ENCODE assay signal across 19 cellular contexts in the genomic region with DNA sequence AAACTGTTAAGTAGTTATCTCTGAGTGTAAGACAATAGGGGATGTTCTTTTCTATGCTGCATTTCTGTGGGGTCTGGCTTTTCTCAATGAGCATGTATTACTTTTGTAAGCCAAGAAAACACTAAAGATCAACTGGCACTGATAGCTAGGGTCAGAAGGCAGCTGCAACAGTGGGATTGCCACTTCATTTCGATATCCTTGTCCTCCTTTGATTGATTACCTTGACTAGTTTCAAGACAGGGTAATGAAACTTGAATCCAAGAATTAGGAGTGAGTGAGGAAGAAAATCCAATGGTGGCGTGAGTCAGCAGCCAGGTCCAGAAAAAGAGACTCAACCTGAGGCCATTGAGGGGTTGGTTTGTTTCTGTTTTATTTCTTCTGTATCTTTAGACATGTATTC. TPM values are rescaled to one million over a fixed set of nuclear protein-coding genes. Genes with fewer than 3 reads are reported as not detected.
DNase-seq lines count a peak whose midpoint lies in the region; ATAC-seq, FAIRE-seq and TF ChIP-seq lines count a peak whose summit lies in the region.
"Had no signal": no experiment of that assay in that cellular context is flagged by ENCODE, and none has a peak within 500 bp of the region (broad histone marks: within the 10 kb centered on the region; RNA-seq: fewer than 3 reads in every experiment).

No MANE protein-coding gene starts in this region.

- H3K4me2 ChIP-seq in K562 (ENCODE audit: insufficient read depth, low read length) = no peak overlapping the region
- H3K4me2 ChIP-seq: A549 had no signal

- H2AFZ ChIP-seq in K562 (ENCODE audit: low read depth, low read length) = peak overlapping the region; percentile 49

- no peaks in the 10 kb centered on the region for H3K9me3 Mint-ChIP-seq in progenitor cell of endocrine pancreas (ENCODE audit: low read depth)
- H3K9me3 Mint-ChIP-seq: CD8-positive, alpha-beta memory T cell had no signal

- H3K27ac ChIP-seq in K562 (ENCODE audit: extremely low read depth, low read depth, low read length) (no peak overlapping the region), caudate nucleus (ENCODE audit: low read depth, low read length) (peak overlapping the region; percentile 53), layer of hippocampus (ENCODE audit: low read depth, low read length) (peak overlapping the region; percentile 63), uterus (no peak overlapping the region)
- H3K27ac ChIP-seq: A549, HL-60 had no signal

- peaks cover 4% of the 10 kb centered on the region for H3K27me3 Mint-ChIP-seq in progenitor cell of endocrine pancreas

- no peak for TF ChIP-seq EP300 in K562 (IDR thresholded peaks at IDR 0.05; ENCODE audit: low read length)

- H3K4me1 Mint-ChIP-seq in progenitor cell of endocrine pancreas (ENCODE audit: low read depth) = peaks cover 9% of the 10 kb centered on the region

- no peaks in the 10 kb centered on the region for H3K79me2 ChIP-seq in K562 (ENCODE audit: control insufficient read depth, insufficient read depth, low read length)

- POLR2A ChIA-PET in K562 (lab: Yijun Ruan, JAX) = no interaction called here

- H3K4me1 ChIP-seq in K562 (replicated peaks in 1 of 2; ENCODE audit: control insufficient read depth in 2 of 2, insufficient read depth in 2 of 2, low read length in 2 of 2) (peaks cover 22 to 28% of the 10 kb centered on the region in 2 experiments), uterus (peaks cover 0 to 3% of the 10 kb centered on the region in 2 donors)
- H3K4me1 ChIP-seq: A549 had no signal

- H3K9ac ChIP-seq in K562 (ENCODE audit: insufficient read depth in 1 of 2, low read depth in 2 of 2, low read length in 2 of 2) = no peak overlapping the region

- H3K9me3 ChIP-seq in K562 (replicated peaks; ENCODE audit: control insufficient read depth, insufficient read depth, low read depth, low read length) = no peaks in the 10 kb centered on the region
- H3K9me3 ChIP-seq in uterus = no peaks in the 10 kb centered on the region
- H3K9me3 ChIP-seq: A549, BE2C, Caco-2, HAP-1 had no signal

- peak overlapping the region; percentile 37 for H3K27ac Mint-ChIP-seq in progenitor cell of endocrine pancreas
- H3K27ac Mint-ChIP-seq: CD8-positive, alpha-beta memory T cell had no signal

- no peak for TF ChIP-seq RAD21 in K562 (CRISPR knock-in tag; conservative IDR thresholded peaks at IDR 0.05 in 1 of 2, IDR thresholded peaks at IDR 0.05 in 1 of 2)

- WGBS in K562 (ENCODE audit: insufficient coverage, low coverage, missing lambda C conversion rate) = 52% methylated on average over 2 of the region's 2 CpGs

- ATAC-seq in K562 (no peak), GM18498 (IDR thresholded peaks at IDR 0.05; ENCODE audit: unreplicated experiment) (no peak)
- ATAC-seq: A549 had no signal

- H3K4me3 ChIP-seq in K562 (no peak overlapping the region), uterus (no peak overlapping the region)
- H3K4me3 ChIP-seq: A549, HAP-1 had no signal

- no peak for TF ChIP-seq CTCF in K562 (IDR thresholded peaks at IDR 0.05 in 2 of 3, conservative IDR thresholded peaks at IDR 0.05 in 1 of 3; ENCODE audit: insufficient read depth in 2 of 3, low read depth in 1 of 3, low read length in 3 of 3)
- no peak for TF ChIP-seq CTCF in progenitor cell of endocrine pancreas (IDR thresholded peaks at IDR 0.05; ENCODE audit: unreplicated experiment)
- no peak for TF ChIP-seq CTCF in uterus (IDR thresholded peaks at IDR 0.05)

- H3K27me3 ChIP-seq in K562 (ENCODE audit: control insufficient read depth in 2 of 2, insufficient read depth in 2 of 2, low read length in 2 of 2) = no peaks in the 10 kb centered on the region
- H3K27me3 ChIP-seq in layer of hippocampus (ENCODE audit: control insufficient read depth, insufficient read depth, low read length) = no peaks in the 10 kb centered on the region
- no peaks in the 10 kb centered on the region for H3K27me3 ChIP-seq in uterus
- H3K27me3 ChIP-seq: BE2C had no signal

- H3K4me3 Mint-ChIP-seq in progenitor cell of endocrine pancreas (ENCODE audit: low read depth) = no peak overlapping the region
- H3K4me3 Mint-ChIP-seq: CD8-positive, alpha-beta memory T cell had no signal

- H4K20me1 ChIP-seq in K562 (replicated peaks; ENCODE audit: control insufficient read depth, insufficient read depth, low read length) = no peaks in the 10 kb centered on the region

- H3K36me3 ChIP-seq in K562 (ENCODE audit: control insufficient read depth, insufficient read depth, low read length) (no peaks in the 10 kb centered on the region), uterus (no peaks in the 10 kb centered on the region)
- H3K36me3 ChIP-seq: BE2C had no signal

- intact Hi-C loops in K562 (cut with micrococcal nuclease) = no loop called here
- intact Hi-C loops in uterus (cut with DNase I; ENCODE audit: low total_unique reads) = no loop called here

- no peak for TF ChIP-seq POLR2A in K562 (conservative IDR thresholded peaks at IDR 0.05)
- no peak for TF ChIP-seq POLR2A in uterus (IDR thresholded peaks at IDR 0.05)

- H3K9me1 ChIP-seq in K562 (ENCODE audit: control insufficient read depth, insufficient read depth, low read length) = no peaks in the 10 kb centered on the region

- CTCF ChIA-PET in K562 (lab: Yijun Ruan, JAX; ENCODE audit: low intra/inter-chr PET ratio) = no interaction called here

- no TSS peak for BruUV-seq in K562 (replicated peaks; lab: Mats Ljungman, UMichigan)

- no peak for FAIRE-seq in K562 (lab: Jason Lieb, UNC)
- FAIRE-seq: A549, GM12892, GM19239, H1 had no signal

- DNase-seq in K562 (ENCODE audit: extremely low read depth in 1 of 4, low spot score in 3 of 4) (no peak), caudate nucleus (lab: John Stamatoyannopoulos, UW) (no peak), progenitor cell of endocrine pancreas (ENCODE audit: low spot score, unreplicated experiment) (no peak), pons (ENCODE audit: low spot score) (no peak), NCI-H1417 treated with DMSO at 0.1 percent for 48 hours (lab: John Stamatoyannopoulos, UW) (no peak), uterus (no peak)
- DNase-seq: BE2C; Caco-2; CD8-positive, alpha-beta memory T cell; DND-41; GDM1 had no signal

- in situ Hi-C loops in K562 (cut with MboI) = no loop called here

- H3K36me3 Mint-ChIP-seq in progenitor cell of endocrine pancreas (ENCODE audit: insufficient read depth) = no peaks in the 10 kb centered on the region

TF ChIP-seq in K562, 482 proteins besides CTCF, POLR2A, EP300 and RAD21 (continues in another document):
- TF ChIP-seq ZNF592 (IDR thresholded peaks at IDR 0.05) (no peak), MEIS2 (IDR thresholded peaks at IDR 0.05; ENCODE audit: partially characterized antibody) (peak; percentile 55)

RNA-seq across cellular contexts. Expression of gene FEZ1, which starts 46.5 kb away (rescaled TPM):
- 4.1 and 5.5 TPM in 2 replicates for total RNA-seq in K562 (2011; cell fraction: chromatin; rRNA removed; ENCODE audit: low replicate concordance)
- 1.3 and 1.6 TPM in 2 replicates for total RNA-seq in K562 (2011; cell fraction: nucleolus; rRNA removed)
- 5.9 and 6.2 TPM in 2 replicates for total RNA-seq in K562 (2011; cell fraction: nucleoplasm; rRNA removed)
- total RNA-seq in K562 (2014; rRNA removed) (6.7 and 10.0 TPM in 2 replicates), K562 (2014; rRNA removed; fragmentation: Illumina TruSeq; extraction: Trizol) (7.5 and 8.5 TPM in 2 replicates), K562 (2015; rRNA removed; fragmentation: Illumina TruSeq; extraction: Trizol) (8.1 and 8.8 TPM in 2 replicates), K562 (2021) (7.9 and 8.2 TPM in 2 replicates), progenitor cell of endocrine pancreas (1.8 and 3.1 TPM in 2 replicates), uterus (100 to 1,000 TPM in 1 of 4 donors, 10 to 100 TPM in 3; 27.8 to 126 (median 43.1) TPM)
- polyA plus RNA-seq in K562 (2011; rRNA removed) (10.6 and 13.0 TPM in 2 replicates), K562 (2014; fragmentation: Illumina TruSeq; extraction: Trizol) (9.2 and 11.2 TPM in 2 replicates), K562 (2014; fragmentation: Nextera tagmentation; extraction: Ambion mirVana) (1 to 10 TPM; 4.6 to 5.1 TPM), K562 (2014; rRNA removed) (6.6 and 9.2 TPM in 2 replicates)
- 7.9 and 11.9 TPM in 2 replicates for polyA plus RNA-seq in K562 (2011; cell fraction: cytosol; rRNA removed)
- 4.2 and 9.9 TPM in 2 replicates for polyA plus RNA-seq in K562 (2011; cell fraction: nucleus; rRNA removed)
- 11.3 and 11.6 TPM in 2 replicates for polyA plus RNA-seq in K562 (2012)
- 7.7 and 14.4 TPM in 2 replicates for polyA minus RNA-seq in K562 (2011; rRNA and poly(A)+ RNA removed)
- polyA minus RNA-seq in K562 (2011; cell fraction: cytosol; rRNA and poly(A)+ RNA removed) = 4.2 and 6.9 TPM in 2 replicates
- 0.94 and 4.2 TPM in 2 replicates for polyA minus RNA-seq in K562 (2011; cell fraction: nucleus; rRNA and poly(A)+ RNA removed)

Comparison
In these comparisons a context has a peak if more than half of its experiments do, and no peak if none do; other contexts are left out.
1. H3K27ac ChIP-seq: peak in caudate nucleus (single experiment) and layer of hippocampus (single experiment); none in K562 (single experiment) and uterus (0 of 2).